ENCODE assay signal across 15 cellular contexts in genomic region chr12:2627343-2628191, GRCh38.
DNase-seq lines count a peak whose midpoint lies in the region; ATAC-seq and TF ChIP-seq lines count a peak whose summit lies in the region.
"Had no signal": no experiment of that assay in that cellular context is flagged by ENCODE, and none has a peak within 500 bp of the region (broad histone marks: within the 10 kb centered on the region; RNA-seq: fewer than 3 reads in every experiment).

No MANE protein-coding gene starts in this region.

- no peak overlapping the region for H2BK20ac ChIP-seq in IMR-90 (ENCODE audit: low read depth, low read length)

- BruUV-seq in IMR-90 (replicated peaks; lab: Mats Ljungman, UMichigan): no TSS peak

- no peak overlapping the region for H3K18ac ChIP-seq in IMR-90 (ENCODE audit: low read depth, low read length)

- dilution Hi-C loops in IMR-90 (cut with HindIII; ENCODE audit: low sequenced_read_pairs, unreplicated experiment): no loop called here

- TF ChIP-seq RAD21 in IMR-90 (IDR thresholded peaks at IDR 0.05; ENCODE audit: low read length): no peak

- peak overlapping the region; percentile 38 for H2AFZ ChIP-seq in IMR-90 (replicated peaks; ENCODE audit: low read length, poor library complexity)

- no peak overlapping the region for H2BK15ac ChIP-seq in IMR-90 (ENCODE audit: low read depth, low read length)

- no peak overlapping the region for H3K4me2 ChIP-seq in IMR-90 (ENCODE audit: low read depth, low read length)

- no peaks in the 10 kb centered on the region; the same call in 1 of the 2 replicates for H3K27me3 ChIP-seq in IMR-90 (ENCODE audit: control insufficient read depth, insufficient read depth, low read length)
- no peaks in the 10 kb centered on the region for H3K27me3 ChIP-seq in mucosa of rectum (ENCODE audit: control insufficient read depth in 2 of 2, insufficient read depth in 2 of 2, low read length in 2 of 2)
- H3K27me3 ChIP-seq: upper lobe of left lung had no signal

- H4K5ac ChIP-seq in IMR-90 (ENCODE audit: low read depth, low read length): no peak overlapping the region

- no peak for TF ChIP-seq CTCF in IMR-90 (conservative IDR thresholded peaks at IDR 0.05; ENCODE audit: low read depth, low read length)

- no peak overlapping the region for H2BK120ac ChIP-seq in IMR-90 (ENCODE audit: low read depth, low read length)

- intact Hi-C loops in IMR-90 (cut with micrococcal nuclease): no loop called here

- no peak overlapping the region for H3K23ac ChIP-seq in IMR-90 (ENCODE audit: low read depth, low read length)

- H3K9me1 ChIP-seq in IMR-90 (ENCODE audit: insufficient read depth, low read length): no peaks in the 10 kb centered on the region

- H3K36me3 ChIP-seq in IMR-90 (ENCODE audit: control insufficient read depth, insufficient read depth, low read length) (peaks cover 5% of the 10 kb centered on the region), mucosa of rectum (ENCODE audit: control insufficient read depth in 2 of 2, insufficient read depth in 2 of 2, low read length in 2 of 2) (no peaks in the 10 kb centered on the region)
- H3K36me3 ChIP-seq: brain microvascular endothelial cell, upper lobe of left lung had no signal

- peak overlapping the region; percentile 50 for H2AK9ac ChIP-seq in IMR-90 (replicated peaks; ENCODE audit: low read depth, low read length, poor library complexity)

- DNase-seq in NCI-H510A treated with DMSO at 0.1 percent for 48 hours (lab: John Stamatoyannopoulos, UW) (peak; percentile 13), NCI-H510A (lab: John Stamatoyannopoulos, UW) (no peak), IMR-90 (no peak), RPMI8226 (peak; percentile 17), globus pallidus (ENCODE audit: low spot score) (no peak)
- no peak for DNase-seq in stimulated activated CD4-positive, alpha-beta T cell treated with anti-CD3 and anti-CD28 coated beads, Interleukin-1b, Interleukin-23, amount 100 ng/mL, for 48 hours
- DNase-seq: activated CD4-positive, alpha-beta T cell treated with anti-CD3 and anti-CD28 coated beads, Interleukin-2, amount 50 U/mL, for 4 hours; activated effector memory CD4-positive, alpha-beta T cell treated with Interleukin-2 at 50 U/mL for 16 hours; brain microvascular endothelial cell; Calu3; effector memory CD4-positive, alpha-beta T cell; foreskin fibroblast had no signal

- CTCF ChIA-PET in IMR-90 (lab: Yijun Ruan, JAX): no interaction called here

- H2BK5ac ChIP-seq in IMR-90 (ENCODE audit: low read depth, low read length, poor library complexity, severe bottlenecking): no peak overlapping the region

- H3K79me1 ChIP-seq in IMR-90 (ENCODE audit: low read depth in 1 of 2, low read length in 2 of 2): no peaks in the 10 kb centered on the region

- H3K9me3 ChIP-seq in IMR-90 (ENCODE audit: control insufficient read depth, insufficient read depth, low read length) (no peaks in the 10 kb centered on the region), mucosa of rectum (ENCODE audit: control insufficient read depth in 2 of 2, low read length in 2 of 2) (no peaks in the 10 kb centered on the region)
- H3K9me3 ChIP-seq: upper lobe of left lung had no signal

- H3K4ac ChIP-seq in IMR-90 (ENCODE audit: low read depth, low read length): no peak overlapping the region

- POLR2A ChIA-PET in IMR-90 (lab: Charles Lee; ENCODE audit: unreplicated experiment): no interaction called here

- ATAC-seq in IMR-90 (ENCODE audit: low read depth) (no peak), HG03457 (IDR thresholded peaks at IDR 0.05; ENCODE audit: unreplicated experiment) (no peak)

- H3K4me1 ChIP-seq in IMR-90 (ENCODE audit: control insufficient read depth, insufficient read depth, low read length) (no peaks in the 10 kb centered on the region), mucosa of rectum (ENCODE audit: control insufficient read depth in 2 of 2, insufficient read depth in 2 of 2, low read length in 2 of 2) (no peaks in the 10 kb centered on the region)
- H3K4me1 ChIP-seq: upper lobe of left lung had no signal

- no peaks in the 10 kb centered on the region for H4K20me1 ChIP-seq in IMR-90 (ENCODE audit: insufficient read depth, low read length)

- H2AK5ac ChIP-seq in IMR-90 (ENCODE audit: low read depth, low read length): 0 out of 2 replicates have a peak overlapping the region, but pooled peaks have one; percentile 6

- no peak overlapping the region for H4K8ac ChIP-seq in IMR-90 (ENCODE audit: low read depth in 2 of 2, low read length in 2 of 2)

- H3K27ac ChIP-seq in IMR-90 (ENCODE audit: insufficient read depth, low read length) (no peak overlapping the region), mucosa of rectum (ENCODE audit: low read depth in 2 of 2, low read length in 2 of 2) (peak overlapping the region; percentile 28 to 38)
- H3K27ac ChIP-seq: brain microvascular endothelial cell, upper lobe of left lung had no signal

- H4K91ac ChIP-seq in IMR-90 (ENCODE audit: insufficient read depth, low read depth, low read length): no peak overlapping the region

- in situ Hi-C loops in IMR-90 (cut with MboI; ENCODE audit: low sequenced_read_pairs): no loop called here

- TF ChIP-seq POLR2A in IMR-90 (IDR thresholded peaks at IDR 0.05; ENCODE audit: low read depth, low read length): no peak

- no peak overlapping the region for H3K14ac ChIP-seq in IMR-90 (replicated peaks; ENCODE audit: low read depth, low read length)

- H3K9ac ChIP-seq in IMR-90 (ENCODE audit: low read depth, low read length) (no peak overlapping the region), mucosa of rectum (ENCODE audit: low read depth in 1 of 2, low read length in 2 of 2) (no peak overlapping the region)

- 78% methylated on average over 11 of the region's 24 CpGs; no CpG with 5 or more reads in 1 of the 2 experiments for WGBS in IMR-90 (ENCODE audit: extremely low coverage in 2 of 2, insufficient read length in 1 of 2), 2 experiments

- no peak overlapping the region for H3K56ac ChIP-seq in IMR-90 (ENCODE audit: extremely low read depth, insufficient read depth, low read length)

- no peak overlapping the region for H3K4me3 ChIP-seq in IMR-90 (ENCODE audit: insufficient read depth, low read depth, low read length)
- no peak overlapping the region for H3K4me3 ChIP-seq in mucosa of rectum (ENCODE audit: low read length in 2 of 2)
- H3K4me3 ChIP-seq: upper lobe of left lung had no signal

TF ChIP-seq in IMR-90, 13 proteins besides CTCF, POLR2A, EP300 and RAD21:
- TF ChIP-seq BHLHE40 (IDR thresholded peaks at IDR 0.05; ENCODE audit: low read depth, low read length): no peak
- no peak for TF ChIP-seq MAFK (IDR thresholded peaks at IDR 0.05; ENCODE audit: low read depth, low read length)
- TF ChIP-seq ELK1 (IDR thresholded peaks at IDR 0.05; ENCODE audit: borderline replicate concordance, low read depth, low read length): no peak
- TF ChIP-seq SMC3 (IDR thresholded peaks at IDR 0.05; ENCODE audit: low read depth, low read length): no peak
- no peak for TF ChIP-seq RCOR1 (IDR thresholded peaks at IDR 0.05; ENCODE audit: insufficient replicate concordance, low read length)
- TF ChIP-seq USF2 (IDR thresholded peaks at IDR 0.05; ENCODE audit: low read depth, low read length): no peak
- TF ChIP-seq FOS (IDR thresholded peaks at IDR 0.05; ENCODE audit: low read depth, low read length): no peak
- no peak for TF ChIP-seq NFE2L2 (IDR thresholded peaks at IDR 0.05; ENCODE audit: low read depth, low read length)
- no peak for TF ChIP-seq RFX5 (IDR thresholded peaks at IDR 0.05; ENCODE audit: low read depth, low read length)
- no peak for TF ChIP-seq CHD1 (IDR thresholded peaks at IDR 0.05; ENCODE audit: low read depth, low read length)
- no peak for TF ChIP-seq CEBPB (IDR thresholded peaks at IDR 0.05; ENCODE audit: low read depth, low read length)
- no peak for TF ChIP-seq MXI1 (IDR thresholded peaks at IDR 0.05; ENCODE audit: borderline replicate concordance, low read depth, low read length)

Comparison
In these comparisons a context has a peak if more than half of its experiments do, and no peak if none do; other contexts are left out.
1. DNase-seq: peak in NCI-H510A treated with DMSO at 0.1 percent for 48 hours (single experiment) and RPMI8226 (single experiment); none in NCI-H510A (single experiment), IMR-90 (single experiment), stimulated activated CD4-positive, alpha-beta T cell treated with anti-CD3 and anti-CD28 coated beads, Interleukin-1b, Interleukin-23, amount 100 ng/mL, for 48 hours (single experiment) and globus pallidus (single experiment).